ENCODE assay signal across 8 cellular contexts in the genomic region with DNA sequence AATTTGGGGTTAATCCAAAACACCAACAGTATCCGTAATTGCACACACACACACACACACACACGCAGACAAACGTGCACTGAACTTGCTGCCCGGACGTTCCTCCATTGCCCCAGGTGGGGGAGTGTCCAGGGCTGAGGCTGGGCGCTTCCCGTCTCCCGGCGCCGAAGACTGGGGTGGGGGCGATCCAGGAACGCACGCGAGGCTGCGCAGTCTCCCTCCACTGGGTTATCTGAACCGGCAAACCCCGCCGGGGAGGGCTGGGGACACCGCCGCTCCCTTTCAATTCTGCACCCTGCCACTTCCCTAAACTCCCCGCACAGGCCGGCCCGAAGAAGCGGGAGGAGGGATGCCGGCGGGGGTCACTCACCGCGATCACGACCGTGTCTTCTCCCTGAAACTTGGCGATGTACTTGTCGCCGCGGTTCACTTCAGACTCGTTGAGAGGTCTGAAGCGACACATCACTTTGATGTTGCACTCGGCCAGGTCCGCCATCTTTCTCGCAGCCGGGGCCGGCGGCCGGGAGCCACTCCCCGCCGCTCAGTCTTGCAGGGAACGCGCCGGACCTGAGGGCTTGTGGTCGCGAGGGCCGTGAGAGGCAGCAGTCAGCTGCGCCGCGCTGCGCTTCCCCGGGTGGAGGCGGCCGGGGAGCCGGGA. TPM values are rescaled to one million over a fixed set of nuclear protein-coding genes. Genes with fewer than 3 reads are reported as not detected.
A peak's percentile ranks its signal among the peaks of the same experiment; 100 is the strongest.
DNase-seq lines count a peak whose midpoint lies in the region; ATAC-seq and TF ChIP-seq lines count a peak whose summit lies in the region.

No MANE protein-coding gene starts in this region.

- H3K9me3 ChIP-seq in HUES6 (ENCODE audit: control insufficient read depth, insufficient read depth, low read depth, low read length) (no peaks in the 10 kb centered on the region), SK-N-SH (no peaks in the 10 kb centered on the region), heart right ventricle (no peaks in the 10 kb centered on the region)

- peak overlapping the region; percentile 99 for H3K27ac ChIP-seq in HUES6 (ENCODE audit: low read depth, low read length)
- peak overlapping the region; percentile 88 to 95 for H3K27ac ChIP-seq in SK-N-SH (ENCODE audit: low read depth in 2 of 2, low read length in 1 of 2)
- peak overlapping the region; percentile 92 to 100 (median 99) for H3K27ac ChIP-seq in heart right ventricle

- no peaks in the 10 kb centered on the region for H3F3A ChIP-seq in SK-N-SH (replicated peaks; ENCODE audit: insufficient read depth)

- H4K20me1 ChIP-seq in SK-N-SH (ENCODE audit: insufficient read depth): peaks cover 48% of the 10 kb centered on the region

- CTCF ChIA-PET in SK-N-SH (lab: Yijun Ruan, JAX): no interaction called here

- no peaks in the 10 kb centered on the region for H3K27me3 ChIP-seq in HUES6 (ENCODE audit: control insufficient read depth, insufficient read depth, low read length)
- no peaks in the 10 kb centered on the region for H3K27me3 ChIP-seq in SK-N-SH (ENCODE audit: insufficient read depth)
- no peaks in the 10 kb centered on the region for H3K27me3 ChIP-seq in heart right ventricle

- peak overlapping the region; percentile 78 for H2AFZ ChIP-seq in SK-N-SH (ENCODE audit: low read depth)

- TF ChIP-seq RAD21 in SK-N-SH (IDR thresholded peaks at IDR 0.05; ENCODE audit: low read length): no peak

- peak overlapping the region; percentile 97 for H3K9ac ChIP-seq in HUES6 (ENCODE audit: low read length)
- H3K9ac ChIP-seq in SK-N-SH: peak overlapping the region; percentile 91

- DNase-seq in EL: peak; percentile 53
- peak; percentile 82 for DNase-seq in SK-N-SH
- peak; percentile 67 for DNase-seq in activated naive CD8-positive, alpha-beta T cell treated with anti-CD3 and anti-CD28 coated beads, Interleukin-2, amount 50 U/mL, for 24 hours
- DNase-seq in heart right ventricle: peak; percentile 65 to 73
- peak; percentile 28 to 94 (median 61) for DNase-seq in posterior cingulate gyrus
- peak; percentile 77 for DNase-seq in ureter (ENCODE audit: low spot score)

- H3K36me3 ChIP-seq in HUES6 (ENCODE audit: control insufficient read depth, insufficient read depth, low read length) (no peaks in the 10 kb centered on the region), SK-N-SH (replicated peaks in 1 of 2; ENCODE audit: control insufficient read depth in 1 of 2, insufficient read depth in 2 of 2, low read length in 1 of 2) (peaks cover 5 to 14% of the 10 kb centered on the region in 2 experiments), heart right ventricle (no peaks in the 10 kb centered on the region)

- 0% methylated on average over 24 of the region's 59 CpGs for WGBS in SK-N-SH (ENCODE audit: low lambda C conversion rate)
- WGBS in heart right ventricle, 2 donors: 0% methylated on average over 59 of the region's 59 CpGs

- H3K9me2 ChIP-seq in SK-N-SH: no peaks in the 10 kb centered on the region

- peak overlapping the region; percentile 89 for H3K27ac Mint-ChIP-seq in activated naive CD8-positive, alpha-beta T cell treated with anti-CD3 and anti-CD28 coated beads, Interleukin-2, amount 50 U/mL, for 24 hours

- peak; percentile 49 for ATAC-seq in GM21447 (IDR thresholded peaks at IDR 0.05; ENCODE audit: unreplicated experiment)
- peak; percentile 65 for ATAC-seq in activated naive CD8-positive, alpha-beta T cell treated with anti-CD3 and anti-CD28 coated beads, Interleukin-2, amount 50 U/mL, for 24 hours
- peak; percentile 75 to 90 (median 86) for ATAC-seq in heart right ventricle

- H3K4me3 ChIP-seq in HUES6 (ENCODE audit: low read depth, low read length) (peak overlapping the region; percentile 90), SK-N-SH (ENCODE audit: low read depth in 2 of 2, low read length in 1 of 2) (peak overlapping the region; percentile 89 to 94), heart right ventricle (peak overlapping the region; percentile 75 to 98 (median 91))

- no peaks in the 10 kb centered on the region for H3K27me3 Mint-ChIP-seq in activated naive CD8-positive, alpha-beta T cell treated with anti-CD3 and anti-CD28 coated beads, Interleukin-2, amount 50 U/mL, for 24 hours

- peak overlapping the region; percentile 79 for H3K4me2 ChIP-seq in SK-N-SH

- peaks cover 47% of the 10 kb centered on the region for H3K4me1 Mint-ChIP-seq in activated naive CD8-positive, alpha-beta T cell treated with anti-CD3 and anti-CD28 coated beads, Interleukin-2, amount 50 U/mL, for 24 hours

- intact Hi-C loops in heart right ventricle (cut with DNase I): loop anchor here in 7 of 10 donors (5.0 to 10.0 kb wide), 6 partner anchors 87 to 319 kb away; a partner anchor contains a TSS
- intact Hi-C loops in posterior cingulate gyrus (cut with DNase I): loop anchor here (5.0 to 10.0 kb wide), 4 partner anchors 131 to 1271 kb away; a partner anchor contains a TSS

- TF ChIP-seq CTCF in SK-N-SH (IDR thresholded peaks at IDR 0.05): peak; percentile 11; the same call in 1 of the 2 replicates
- TF ChIP-seq CTCF in heart right ventricle (IDR thresholded peaks at IDR 0.05): peak in 3 of 9 donors; percentile 18 to 31 (median 20)

- H3K36me3 Mint-ChIP-seq in activated naive CD8-positive, alpha-beta T cell treated with anti-CD3 and anti-CD28 coated beads, Interleukin-2, amount 50 U/mL, for 24 hours (ENCODE audit: low read depth): peaks cover 15% of the 10 kb centered on the region

- POLR2A ChIA-PET in SK-N-SH (lab: Yijun Ruan, JAX): interaction anchor here (0.6 kb wide), 1 partner anchor 290 kb away, joined by 3 read pairs; no protein-coding TSS in a partner anchor

- H3K79me2 ChIP-seq in SK-N-SH (ENCODE audit: insufficient read depth): peaks cover 56% of the 10 kb centered on the region

- H3K4me1 ChIP-seq in HUES6 (ENCODE audit: control insufficient read depth, insufficient read depth, low read length) (peaks cover 25% of the 10 kb centered on the region), SK-N-SH (ENCODE audit: control insufficient read depth in 1 of 2, insufficient read depth in 2 of 2, low read depth in 1 of 2, low read length in 1 of 2) (peaks cover 9 to 33% of the 10 kb centered on the region in 2 experiments; a peak in 3 of 4 replicates), heart right ventricle (peaks cover 4 to 51% (median 46%) of the 10 kb centered on the region in 9 donors)

- peak overlapping the region; percentile 93 for H3K4me3 Mint-ChIP-seq in activated naive CD8-positive, alpha-beta T cell treated with anti-CD3 and anti-CD28 coated beads, Interleukin-2, amount 50 U/mL, for 24 hours

- no peaks in the 10 kb centered on the region for H3K9me3 Mint-ChIP-seq in activated naive CD8-positive, alpha-beta T cell treated with anti-CD3 and anti-CD28 coated beads, Interleukin-2, amount 50 U/mL, for 24 hours

- TF ChIP-seq EP300 in SK-N-SH (IDR thresholded peaks at IDR 0.05; ENCODE audit: borderline replicate concordance in 1 of 2, low read depth in 1 of 2, low read length in 1 of 2): no peak

TF ChIP-seq in SK-N-SH, 30 proteins besides CTCF, POLR2A, EP300 and RAD21 (continues in another document):
- TF ChIP-seq MXI1 (IDR thresholded peaks at IDR 0.05; ENCODE audit: low read depth, low read length): peak; percentile 48; the same call in 1 of the 2 replicates
- TF ChIP-seq NFIC (IDR thresholded peaks at IDR 0.05; ENCODE audit: borderline replicate concordance): no peak
- TF ChIP-seq ELF1 (IDR thresholded peaks at IDR 0.05): no peak
- no peak for TF ChIP-seq MEF2A (IDR thresholded peaks at IDR 0.05; ENCODE audit: borderline replicate concordance, low read depth)
- TF ChIP-seq, protein P1, sequence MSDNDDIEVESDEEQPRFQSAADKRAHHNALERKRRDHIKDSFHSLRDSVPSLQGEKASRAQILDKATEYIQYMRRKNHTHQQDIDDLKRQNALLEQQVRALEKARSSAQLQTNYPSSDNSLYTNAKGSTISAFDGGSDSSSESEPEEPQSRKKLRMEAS (IDR thresholded peaks at IDR 0.05; ENCODE audit: low read depth): peak; percentile 40; the same call in 1 of the 2 replicates
- TF ChIP-seq, protein P2, sequence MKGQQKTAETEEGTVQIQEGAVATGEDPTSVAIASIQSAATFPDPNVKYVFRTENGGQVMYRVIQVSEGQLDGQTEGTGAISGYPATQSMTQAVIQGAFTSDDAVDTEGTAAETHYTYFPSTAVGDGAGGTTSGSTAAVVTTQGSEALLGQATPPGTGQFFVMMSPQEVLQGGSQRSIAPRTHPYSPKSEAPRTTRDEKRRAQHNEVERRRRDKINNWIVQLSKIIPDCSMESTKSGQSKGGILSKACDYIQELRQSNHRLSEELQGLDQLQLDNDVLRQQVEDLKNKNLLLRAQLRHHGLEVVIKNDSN (IDR thresholded peaks at IDR 0.05; ENCODE audit: borderline replicate concordance, low read depth): no peak
- no peak for TF ChIP-seq RFX5 (IDR thresholded peaks at IDR 0.05; ENCODE audit: low read length)
- TF ChIP-seq SIN3A (IDR thresholded peaks at IDR 0.05; ENCODE audit: borderline replicate concordance, low read depth, low read length): peak; percentile 42; the same call in 1 of the 2 replicates

RNA-seq across cellular contexts. Expression of a gene that starts 0.6 kb away (rescaled TPM):
- 15.7 and 18.2 TPM in 2 replicates for polyA plus RNA-seq in SK-N-SH (2012; rRNA removed)
- 26.0 and 34.5 TPM in 2 replicates for polyA plus RNA-seq in SK-N-SH (2012; cell fraction: cytosol; rRNA removed)
- 8.1 and 17.2 TPM in 2 replicates for polyA plus RNA-seq in SK-N-SH (2012; cell fraction: nucleus; rRNA removed)
- 100 to 1,000 TPM; 113 to 205 (median 167) TPM for total RNA-seq in heart right ventricle
- polyA plus RNA-seq in heart right ventricle: 10 to 100 TPM; 30.1 to 64.1 TPM
- 88.1 TPM for total RNA-seq in ureter

Comparison
In these comparisons a context has a peak if more than half of its experiments do, and no peak if none do; other contexts are left out.
1. Peak in every context shown above with its lines: DNase-seq, ATAC-seq, H3K4me3 ChIP-seq and H3K27ac ChIP-seq.